8 cellular contexts compared by ENCODE assay signal in the genomic region with DNA sequence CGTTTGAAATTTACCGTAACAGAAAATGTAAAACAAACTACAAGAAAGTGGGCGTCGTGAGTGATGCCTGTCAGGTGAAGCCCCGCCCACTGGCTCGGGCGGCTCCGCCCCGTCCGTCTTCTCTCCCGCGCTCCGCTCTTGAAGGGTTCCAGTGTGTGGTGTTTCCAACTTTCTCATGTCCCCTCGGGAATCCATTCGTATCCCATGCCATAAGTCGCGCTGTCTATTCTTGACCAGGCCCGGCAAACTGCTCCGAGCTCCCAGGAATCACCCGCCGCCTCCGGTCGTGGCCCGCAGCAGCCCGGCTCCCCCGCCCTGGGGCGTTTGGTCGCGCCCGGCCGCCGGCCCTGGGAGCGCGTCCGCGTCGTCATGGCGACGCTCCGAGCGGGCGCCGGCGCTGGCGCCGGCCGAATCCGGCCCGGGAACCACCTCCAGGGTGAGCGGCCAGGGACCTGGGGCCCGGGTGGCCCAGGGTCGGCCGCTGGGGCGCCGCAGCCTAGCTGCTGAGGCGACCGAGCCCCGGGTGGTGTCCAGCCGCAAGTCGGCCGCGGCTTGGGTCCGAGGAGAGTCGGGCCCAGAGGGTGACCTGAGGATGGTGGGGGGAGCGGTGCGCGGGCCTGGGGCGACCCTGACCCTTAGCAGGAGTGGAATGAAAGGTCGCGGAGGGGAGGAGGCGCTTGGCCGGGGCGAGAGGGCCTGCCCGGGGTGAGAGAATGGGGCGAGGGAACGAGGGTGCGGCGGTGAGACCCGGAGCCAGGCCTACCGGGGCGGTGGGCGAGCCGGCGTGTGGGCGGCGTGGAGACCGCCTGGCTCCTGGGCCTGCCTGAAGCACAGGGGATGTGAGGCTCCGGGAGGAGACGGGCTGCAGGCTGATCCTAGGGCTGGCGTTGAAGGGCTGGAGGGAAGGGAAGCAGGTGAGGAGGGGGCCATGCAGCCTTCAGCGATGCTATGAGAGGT. TPM values are rescaled to one million over a fixed set of nuclear protein-coding genes. Genes with fewer than 3 reads are reported as not detected.
DNase-seq lines count a peak whose midpoint lies in the region; ATAC-seq, FAIRE-seq and TF ChIP-seq lines count a peak whose summit lies in the region.

TSS of gene CFAP221 (plus strand) at position 375 of the 957 bp plus-strand sequence. CDS start 1,683 bp downstream, outside the sequence.

- TF ChIP-seq POLR2A in A549 (IDR thresholded peaks at IDR 0.05; ENCODE audit: low read length) (no peak), transverse colon (IDR thresholded peaks at IDR 0.05) (no peak)

- H3K4me1 ChIP-seq in A549: peaks cover 9% of the 10 kb centered on the region
- H3K4me1 ChIP-seq in transverse colon: peaks cover 0 to 11% (median 7%) of the 10 kb centered on the region in 4 donors

- no peak for TF ChIP-seq CTCF in A549 (IDR thresholded peaks at IDR 0.05)
- TF ChIP-seq CTCF in transverse colon (IDR thresholded peaks at IDR 0.05): no peak

- peak within 1 kb of the TSS; percentile 61 for H3K4me3 ChIP-seq in A549
- H3K4me3 ChIP-seq in transverse colon: peak within 1 kb of the TSS; percentile 19 to 60 (median 48)

- POLR2A ChIA-PET in A549 (lab: Yijun Ruan, JAX): interaction anchor here (0.6 kb wide), 1 partner anchor 666 kb away, joined by 3 read pairs; no protein-coding TSS in a partner anchor

- intact Hi-C loops in head of caudate nucleus (cut with DNase I): no loop called here
- intact Hi-C loops in transverse colon (cut with DNase I; ENCODE audit: low total_unique reads): no loop called here

- in situ Hi-C loops in transverse colon (cut with MboI; ENCODE audit: low pct_ligation_motif_present in 1 of 4, low pct_unique_long_range_greater_than_20kb in 1 of 4, low sequenced_read_pairs in 3 of 4): no loop called here

- H3K27ac ChIP-seq in A549: peak within 1 kb of the TSS; percentile 41 to 84; a peak in 4 of 6 replicates
- peak within 1 kb of the TSS in 2 of 4 donors; percentile 24 to 34 for H3K27ac ChIP-seq in transverse colon

- no peak for TF ChIP-seq RAD21 in A549 (conservative IDR thresholded peaks at IDR 0.05 in 1 of 2, IDR thresholded peaks at IDR 0.05 in 1 of 2)

- peaks cover 35% of the 10 kb centered on the region for H3K27me3 Mint-ChIP-seq in activated naive CD8-positive, alpha-beta T cell

- CTCF ChIA-PET in A549 (lab: Yijun Ruan, JAX): no interaction called here

- H3K4me3 Mint-ChIP-seq in activated naive CD8-positive, alpha-beta T cell: peak within 1 kb of the TSS; percentile 81

- DNase-seq in A549 (ENCODE audit: low read depth in 1 of 2, low spot score in 1 of 2) (peak; percentile 53 to 79), NCI-H774 (lab: John Stamatoyannopoulos, UW) (peak; percentile 69), head of caudate nucleus (peak; percentile 46 to 90 (median 78)), nucleus accumbens (lab: John Stamatoyannopoulos, UW) (peak in 49 of 56 donors; percentile 10 to 86 (median 54)), transverse colon (peak; percentile 74)

- no peak for TF ChIP-seq EP300 in A549 (IDR thresholded peaks at IDR 0.05)
- TF ChIP-seq EP300 in transverse colon (IDR thresholded peaks at IDR 0.05; ENCODE audit: low read depth): no peak

- peak; percentile 92 to 96 for ATAC-seq in A549
- peak; percentile 49 for ATAC-seq in GM18858 (IDR thresholded peaks at IDR 0.05; ENCODE audit: unreplicated experiment)
- ATAC-seq in HG03342 (IDR thresholded peaks at IDR 0.05; ENCODE audit: unreplicated experiment): peak; percentile 81

- peaks cover 8% of the 10 kb centered on the region for H3K4me1 Mint-ChIP-seq in activated naive CD8-positive, alpha-beta T cell (ENCODE audit: low read depth)

- whole genome bisulfite sequencing in A549 (ENCODE audit: missing lambda C conversion rate): 16% methylated on average over 41 of the region's 91 CpGs
- 0 to 18% methylated on average over 11 to 79 of the region's 91 CpGs for WGBS in transverse colon (ENCODE audit: low coverage in 1 of 2), 2 donors

- peaks cover 23% of the 10 kb centered on the region for H3K27me3 ChIP-seq in transverse colon

- H3K36me3 ChIP-seq in transverse colon: no peaks in the 10 kb centered on the region

- FAIRE-seq in A549 (lab: Jason Lieb, UNC): no peak

- H3K4me2 ChIP-seq in A549: peak within 1 kb of the TSS; percentile 96

- no peaks in the 10 kb centered on the region for H3K9me3 ChIP-seq in A549
- no peaks in the 10 kb centered on the region for H3K9me3 ChIP-seq in transverse colon

- no peaks in the 10 kb centered on the region for H3K9me3 Mint-ChIP-seq in activated naive CD8-positive, alpha-beta T cell (ENCODE audit: low read depth)

- H3K36me3 Mint-ChIP-seq in activated naive CD8-positive, alpha-beta T cell: peaks cover 3% of the 10 kb centered on the region

- no peak within 1 kb of the TSS for H3K27ac Mint-ChIP-seq in activated naive CD8-positive, alpha-beta T cell

TF ChIP-seq in A549, 52 proteins besides CTCF, POLR2A, EP300 and RAD21:
- TF ChIP-seq HES2 (IDR thresholded peaks at IDR 0.05): no peak
- no peak for TF ChIP-seq HOXB5 (CRISPR knock-in tag; IDR thresholded peaks at IDR 0.05)
- no peak for TF ChIP-seq CEBPB (IDR thresholded peaks at IDR 0.05)
- no peak for TF ChIP-seq ZFP36 (IDR thresholded peaks at IDR 0.05; ENCODE audit: borderline replicate concordance, partially characterized antibody)
- TF ChIP-seq, protein P1, sequence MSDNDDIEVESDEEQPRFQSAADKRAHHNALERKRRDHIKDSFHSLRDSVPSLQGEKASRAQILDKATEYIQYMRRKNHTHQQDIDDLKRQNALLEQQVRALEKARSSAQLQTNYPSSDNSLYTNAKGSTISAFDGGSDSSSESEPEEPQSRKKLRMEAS (IDR thresholded peaks at IDR 0.05): peak; percentile 70
- TF ChIP-seq MAFK (IDR thresholded peaks at IDR 0.05; ENCODE audit: partially characterized antibody): no peak
- TF ChIP-seq GATA3 (IDR thresholded peaks at IDR 0.05; ENCODE audit: borderline replicate concordance): peak; percentile 77
- TF ChIP-seq E2F6 (IDR thresholded peaks at IDR 0.05; ENCODE audit: borderline replicate concordance, low read depth): peak; percentile 81
- no peak for TF ChIP-seq RFX5 (IDR thresholded peaks at IDR 0.05)
- TF ChIP-seq TFCP2L1 (CRISPR knock-in tag; IDR thresholded peaks at IDR 0.05): no peak
- TF ChIP-seq PHF8 (IDR thresholded peaks at IDR 0.05; ENCODE audit: borderline replicate concordance, low read depth): peak; percentile 21; the same call in 1 of the 2 replicates
- TF ChIP-seq CHD2 (IDR thresholded peaks at IDR 0.05; ENCODE audit: low read length, partially characterized antibody): no peak
- no peak for TF ChIP-seq HDAC2 (IDR thresholded peaks at IDR 0.05)

RNA-seq across cellular contexts. Expression of gene CFAP221, which starts in this region (rescaled TPM):
- polyA plus RNA-seq in A549 (2011; rRNA removed) (0.17 and 0.22 TPM in 2 replicates), A549 (2017; fragmentation: RNase III; extraction: RNeasy Plus Mini Kit Qiagen cat#74134 plus additional on column Dnase treatment) (0.16 to 0.30 TPM (median 0.24 TPM) in 3 replicates)
- polyA plus RNA-seq in A549 (2012; cell fraction: cytosol; rRNA removed): 0.13 and 0.26 TPM in 2 replicates
- polyA plus RNA-seq in A549 (2012; cell fraction: nucleus; rRNA removed): not detected in 2 replicates
- polyA minus RNA-seq in A549 (2011; rRNA and poly(A)+ RNA removed): not detected in 2 replicates
- not detected for total RNA-seq in transverse colon

Comparison
In these comparisons a context has a peak if more than half of its experiments do, and no peak if none do; other contexts are left out.
1. Peak in DNase-seq, ATAC-seq, H3K4me3 ChIP-seq, H3K27ac ChIP-seq and H3K4me2 ChIP-seq in A549; RNA of the gene not detected or under 1 TPM.
2. Peak in DNase-seq and H3K4me3 ChIP-seq in transverse colon; RNA of the gene not detected or under 1 TPM.